8 cellular contexts compared by ENCODE assay signal in the genomic region with DNA sequence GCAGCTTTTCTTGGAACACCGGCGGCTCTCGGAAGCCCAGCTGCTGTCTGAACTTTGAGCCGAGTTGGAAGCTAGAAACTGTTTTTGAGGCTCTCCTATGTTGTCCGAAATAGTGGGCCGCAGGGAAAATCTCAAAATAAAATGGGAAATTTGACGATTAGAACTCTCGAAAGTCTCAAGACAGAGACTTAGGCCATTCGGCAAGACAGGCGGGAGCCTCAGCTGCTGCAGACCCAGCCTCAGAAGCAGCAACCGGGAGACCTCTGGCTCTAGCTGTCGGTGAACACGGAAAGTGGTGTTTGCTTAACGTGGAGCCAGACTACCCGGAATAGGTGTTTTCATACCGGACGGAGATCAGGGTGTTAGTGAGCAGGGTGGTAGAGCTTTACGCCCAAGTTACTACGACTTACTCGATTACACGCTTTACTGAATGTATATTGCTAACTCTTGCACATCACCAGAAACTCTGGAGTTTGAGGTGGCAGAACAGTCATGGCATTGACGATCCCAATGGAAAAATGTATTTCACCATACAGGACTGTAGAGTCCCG. TPM values are rescaled to one million over a fixed set of nuclear protein-coding genes. Genes with fewer than 3 reads are reported as not detected.
DNase-seq lines count a peak whose midpoint lies in the region; ATAC-seq lines count a peak whose summit lies in the region.

No MANE protein-coding gene starts in this region.

- H3K4me3 ChIP-seq in CD4-positive, alpha-beta memory T cell (ENCODE audit: low read length in 2 of 2) = peak overlapping the region; percentile 86 to 95
- H3K4me3 ChIP-seq in HAP-1 = peak overlapping the region; percentile 99
- H3K4me3 ChIP-seq in skeletal muscle tissue (ENCODE audit: low read length in 3 of 3) = peak overlapping the region; percentile 83 to 94 (median 92)

- peaks cover 26 to 60% of the 10 kb centered on the region in 2 donors for H3K36me3 Mint-ChIP-seq in CD4-positive, alpha-beta memory T cell
- peaks cover 26% of the 10 kb centered on the region for H3K36me3 Mint-ChIP-seq in activated CD4-positive, alpha-beta memory T cell treated with anti-CD3 and anti-CD28 coated beads for 36 hours

- DNase-seq in CD4-positive, alpha-beta memory T cell = peak in 1 of 5 donors; percentile 32
- DNase-seq in HAP-1 (ENCODE audit: low spot score in 2 of 2) (no peak), left cardiac atrium (no peak), hypothalamus (lab: John Stamatoyannopoulos, UW) (no peak), islet precursor cell (no peak)
- DNase-seq in activated CD4-positive, alpha-beta memory T cell treated with anti-CD3 and anti-CD28 coated beads for 36 hours = no peak

- no peaks in the 10 kb centered on the region for H3K9me3 ChIP-seq in CD4-positive, alpha-beta memory T cell (ENCODE audit: control insufficient read depth in 1 of 2, low read length in 2 of 2)
- H3K9me3 ChIP-seq in HAP-1 (no peaks in the 10 kb centered on the region), skeletal muscle tissue (ENCODE audit: control insufficient read depth in 3 of 3, low read length in 3 of 3) (no peaks in the 10 kb centered on the region)

- CTCF ChIA-PET in CD4-positive, alpha-beta memory T cell (lab: Charles Lee; ENCODE audit: partially characterized antibody) = interaction anchor here (0.7 to 3.7 kb wide), 25 partner anchors 11 to 433 kb away, joined by 3 to 69 read pairs (median 7); partner anchors contain the start of genes COMMD4, IMP3, SIN3A and SNUPN
- CTCF ChIA-PET in activated CD4-positive, alpha-beta memory T cell treated with anti-CD3 and anti-CD28 coated beads for 36 hours (lab: Charles Lee) = interaction anchor here (0.6 to 4.5 kb wide), 26 partner anchors 9 to 346 kb away, joined by 3 to 87 read pairs (median 6); partner anchors contain the start of genes IMP3, PPCDC, PTPN9 and SIN3A

- H3K27ac Mint-ChIP-seq in CD4-positive, alpha-beta memory T cell = peak overlapping the region; percentile 95 to 97 (median 96)
- peak overlapping the region; percentile 93 for H3K27ac Mint-ChIP-seq in activated CD4-positive, alpha-beta memory T cell treated with anti-CD3 and anti-CD28 coated beads for 36 hours

- H3K36me3 ChIP-seq in CD4-positive, alpha-beta memory T cell (ENCODE audit: insufficient read depth, low read length) = peaks cover 56% of the 10 kb centered on the region
- H3K36me3 ChIP-seq in HAP-1 (replicated peaks) (peaks cover 76% of the 10 kb centered on the region), skeletal muscle tissue (ENCODE audit: control insufficient read depth in 3 of 3, insufficient read depth in 3 of 3, low read length in 3 of 3) (peaks cover 43 to 51% (median 51%) of the 10 kb centered on the region in 3 donors)

- no peaks in the 10 kb centered on the region for H3K9me3 Mint-ChIP-seq in CD4-positive, alpha-beta memory T cell
- no peaks in the 10 kb centered on the region for H3K9me3 Mint-ChIP-seq in activated CD4-positive, alpha-beta memory T cell treated with anti-CD3 and anti-CD28 coated beads for 36 hours

- in situ Hi-C loops in HAP-1 (cut with MboI; ENCODE audit: low sequenced_read_pairs) = no loop called here

- H3K9ac ChIP-seq in skeletal muscle tissue (ENCODE audit: low read depth in 1 of 3, low read length in 3 of 3) = peak overlapping the region; percentile 93 to 99 (median 98)

- H3K27me3 ChIP-seq in CD4-positive, alpha-beta memory T cell (ENCODE audit: insufficient read depth, low read length) = no peaks in the 10 kb centered on the region
- H3K27me3 ChIP-seq in HAP-1 (ENCODE audit: low read depth) = no peaks in the 10 kb centered on the region
- H3K27me3 ChIP-seq in skeletal muscle tissue (ENCODE audit: control insufficient read depth in 3 of 3, insufficient read depth in 3 of 3, low read length in 3 of 3) = no peaks in the 10 kb centered on the region

- intact Hi-C loops in CD4-positive, alpha-beta memory T cell (cut with micrococcal nuclease) = loop anchor here (1.0 to 10.0 kb wide), 5 partner anchors 83 to 344 kb away; partner anchors contain the start of genes IMP3, PPCDC, SIN3A and SNUPN
- intact Hi-C loops in activated CD4-positive, alpha-beta memory T cell treated with anti-CD3 and anti-CD28 coated beads for 36 hours (cut with micrococcal nuclease) = loop anchor here (1.0 to 2.0 kb wide), 4 partner anchors 84 to 314 kb away; partner anchors contain the start of genes IMP3 and SNUPN
- intact Hi-C loops in left cardiac atrium (cut with DNase I) = no loop called here

- peak; percentile 3 to 4 for ATAC-seq in left cardiac atrium
- ATAC-seq in HG02852 (IDR thresholded peaks at IDR 0.05; ENCODE audit: unreplicated experiment) = no peak

- H3K27me3 Mint-ChIP-seq in CD4-positive, alpha-beta memory T cell = no peaks in the 10 kb centered on the region
- no peaks in the 10 kb centered on the region for H3K27me3 Mint-ChIP-seq in activated CD4-positive, alpha-beta memory T cell treated with anti-CD3 and anti-CD28 coated beads for 36 hours

- POLR2A ChIA-PET in CD4-positive, alpha-beta memory T cell (lab: Charles Lee; ENCODE audit: partially characterized antibody) = interaction anchor here (0.6 to 4.8 kb wide), 39 partner anchors 9 to 908 kb away, joined by 3 to 222 read pairs (median 5); partner anchors contain the start of genes C15orf39, CLK3, COMMD4 and FBXO22
- POLR2A ChIA-PET in activated CD4-positive, alpha-beta memory T cell treated with anti-CD3 and anti-CD28 coated beads for 36 hours (lab: Charles Lee) = interaction anchor here (0.7 to 3.3 kb wide), 17 partner anchors 10 to 278 kb away, joined by 3 to 86 read pairs (median 5); partner anchors contain the start of genes COMMD4, IMP3, PTPN9 and SIN3A

- peaks cover 7 to 37% (median 24%) of the 10 kb centered on the region in 4 donors for H3K4me1 Mint-ChIP-seq in CD4-positive, alpha-beta memory T cell
- peaks cover 23% of the 10 kb centered on the region for H3K4me1 Mint-ChIP-seq in activated CD4-positive, alpha-beta memory T cell treated with anti-CD3 and anti-CD28 coated beads for 36 hours (ENCODE audit: low read depth)

- peak overlapping the region; percentile 93 for H3K27ac ChIP-seq in CD4-positive, alpha-beta memory T cell (ENCODE audit: low read depth, low read length)
- peak overlapping the region; percentile 94 for H3K27ac ChIP-seq in skeletal muscle tissue (ENCODE audit: low read depth, low read length)

- peaks cover 25% of the 10 kb centered on the region for H3K4me1 ChIP-seq in CD4-positive, alpha-beta memory T cell (ENCODE audit: insufficient read depth, low read length)
- H3K4me1 ChIP-seq in HAP-1 = peaks cover 16% of the 10 kb centered on the region
- H3K4me1 ChIP-seq in skeletal muscle tissue (ENCODE audit: control insufficient read depth in 3 of 3, insufficient read depth in 3 of 3, low read length in 3 of 3) = peaks cover 20 to 22% (median 22%) of the 10 kb centered on the region in 3 donors

- peak overlapping the region; percentile 89 to 95 (median 92) for H3K4me3 Mint-ChIP-seq in CD4-positive, alpha-beta memory T cell
- peak overlapping the region; percentile 90 for H3K4me3 Mint-ChIP-seq in activated CD4-positive, alpha-beta memory T cell treated with anti-CD3 and anti-CD28 coated beads for 36 hours

RNA-seq across cellular contexts. Expression of gene MAN2C1, which starts 0.4 kb away (rescaled TPM):
- total RNA-seq in CD4-positive, alpha-beta memory T cell = 100 to 1,000 TPM; 448 to 449 TPM
- polyA plus RNA-seq in CD4-positive, alpha-beta memory T cell = 10 to 100 TPM; 32.2 to 38.0 TPM
- total RNA-seq in activated CD4-positive, alpha-beta memory T cell treated with anti-CD3 and anti-CD28 coated beads for 36 hours = 100 to 1,000 TPM; 177 to 192 TPM
- total RNA-seq in left cardiac atrium (100 to 1,000 TPM; 102 to 148 TPM), skeletal muscle tissue (80.4 TPM)

RNA-seq across cellular contexts. Expression of gene NEIL1, which starts 21.9 kb away (rescaled TPM):
- 10 to 100 TPM; 13.0 to 16.4 TPM for total RNA-seq in CD4-positive, alpha-beta memory T cell
- polyA plus RNA-seq in CD4-positive, alpha-beta memory T cell = 1 to 10 TPM; 1.5 to 2.6 TPM
- 10 to 100 TPM in 1 of 2 experiments, 1 to 10 TPM in 1; 9.8 to 10.1 TPM for total RNA-seq in activated CD4-positive, alpha-beta memory T cell treated with anti-CD3 and anti-CD28 coated beads for 36 hours
- total RNA-seq in left cardiac atrium (10 to 100 TPM in 1 of 2 donors, 1 to 10 TPM in 1; 9.5 to 12.1 TPM), skeletal muscle tissue (4.7 TPM)

RNA-seq across cellular contexts. Expression of gene COMMD4, which starts 32.9 kb away (rescaled TPM):
- total RNA-seq in CD4-positive, alpha-beta memory T cell = 10 to 100 TPM; 33.9 to 36.4 TPM
- 10 to 100 TPM; 41.0 to 45.6 TPM for polyA plus RNA-seq in CD4-positive, alpha-beta memory T cell
- 10 to 100 TPM; 83.3 to 87.8 TPM for total RNA-seq in activated CD4-positive, alpha-beta memory T cell treated with anti-CD3 and anti-CD28 coated beads for 36 hours
- 10 to 100 TPM; 31.9 to 35.5 TPM for total RNA-seq in left cardiac atrium
- 13.6 TPM for total RNA-seq in skeletal muscle tissue

Comparison
In these comparisons a context has a peak if more than half of its experiments do, and no peak if none do; other contexts are left out.
1. intact Hi-C loops: an anchor here in CD4-positive, alpha-beta memory T cell (1.0 to 10.0 kb wide) and activated CD4-positive, alpha-beta memory T cell treated with anti-CD3 and anti-CD28 coated beads for 36 hours (1.0 to 2.0 kb wide); none called in left cardiac atrium.